Comparison of ENCODE assay signal across 1 cellular context in the genomic region with DNA sequence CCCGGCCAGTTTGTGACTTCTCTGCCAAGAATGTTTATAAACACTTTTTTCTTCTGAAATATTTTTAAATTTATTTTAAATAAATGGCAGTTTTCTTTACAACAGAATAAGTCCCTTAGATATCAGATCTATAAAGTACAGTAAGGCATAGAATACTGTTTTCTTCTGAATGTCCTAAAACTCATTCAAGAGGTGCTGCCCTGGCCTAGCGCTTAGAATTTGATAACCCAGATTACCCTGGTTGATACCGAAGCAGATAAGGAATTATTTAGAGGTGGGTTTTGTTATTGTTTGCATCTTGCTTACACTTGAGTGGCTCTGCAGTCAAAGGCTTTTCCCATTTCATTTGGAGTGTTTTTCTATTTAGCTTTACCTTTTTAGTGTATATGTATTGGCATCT.
TF ChIP-seq lines count a peak whose summit lies in the region.

No MANE protein-coding gene starts in this region.

TF ChIP-seq in GM23338, 12 proteins besides CTCF, POLR2A, EP300 and RAD21 (continued from another document):
- TF ChIP-seq, protein P1, sequence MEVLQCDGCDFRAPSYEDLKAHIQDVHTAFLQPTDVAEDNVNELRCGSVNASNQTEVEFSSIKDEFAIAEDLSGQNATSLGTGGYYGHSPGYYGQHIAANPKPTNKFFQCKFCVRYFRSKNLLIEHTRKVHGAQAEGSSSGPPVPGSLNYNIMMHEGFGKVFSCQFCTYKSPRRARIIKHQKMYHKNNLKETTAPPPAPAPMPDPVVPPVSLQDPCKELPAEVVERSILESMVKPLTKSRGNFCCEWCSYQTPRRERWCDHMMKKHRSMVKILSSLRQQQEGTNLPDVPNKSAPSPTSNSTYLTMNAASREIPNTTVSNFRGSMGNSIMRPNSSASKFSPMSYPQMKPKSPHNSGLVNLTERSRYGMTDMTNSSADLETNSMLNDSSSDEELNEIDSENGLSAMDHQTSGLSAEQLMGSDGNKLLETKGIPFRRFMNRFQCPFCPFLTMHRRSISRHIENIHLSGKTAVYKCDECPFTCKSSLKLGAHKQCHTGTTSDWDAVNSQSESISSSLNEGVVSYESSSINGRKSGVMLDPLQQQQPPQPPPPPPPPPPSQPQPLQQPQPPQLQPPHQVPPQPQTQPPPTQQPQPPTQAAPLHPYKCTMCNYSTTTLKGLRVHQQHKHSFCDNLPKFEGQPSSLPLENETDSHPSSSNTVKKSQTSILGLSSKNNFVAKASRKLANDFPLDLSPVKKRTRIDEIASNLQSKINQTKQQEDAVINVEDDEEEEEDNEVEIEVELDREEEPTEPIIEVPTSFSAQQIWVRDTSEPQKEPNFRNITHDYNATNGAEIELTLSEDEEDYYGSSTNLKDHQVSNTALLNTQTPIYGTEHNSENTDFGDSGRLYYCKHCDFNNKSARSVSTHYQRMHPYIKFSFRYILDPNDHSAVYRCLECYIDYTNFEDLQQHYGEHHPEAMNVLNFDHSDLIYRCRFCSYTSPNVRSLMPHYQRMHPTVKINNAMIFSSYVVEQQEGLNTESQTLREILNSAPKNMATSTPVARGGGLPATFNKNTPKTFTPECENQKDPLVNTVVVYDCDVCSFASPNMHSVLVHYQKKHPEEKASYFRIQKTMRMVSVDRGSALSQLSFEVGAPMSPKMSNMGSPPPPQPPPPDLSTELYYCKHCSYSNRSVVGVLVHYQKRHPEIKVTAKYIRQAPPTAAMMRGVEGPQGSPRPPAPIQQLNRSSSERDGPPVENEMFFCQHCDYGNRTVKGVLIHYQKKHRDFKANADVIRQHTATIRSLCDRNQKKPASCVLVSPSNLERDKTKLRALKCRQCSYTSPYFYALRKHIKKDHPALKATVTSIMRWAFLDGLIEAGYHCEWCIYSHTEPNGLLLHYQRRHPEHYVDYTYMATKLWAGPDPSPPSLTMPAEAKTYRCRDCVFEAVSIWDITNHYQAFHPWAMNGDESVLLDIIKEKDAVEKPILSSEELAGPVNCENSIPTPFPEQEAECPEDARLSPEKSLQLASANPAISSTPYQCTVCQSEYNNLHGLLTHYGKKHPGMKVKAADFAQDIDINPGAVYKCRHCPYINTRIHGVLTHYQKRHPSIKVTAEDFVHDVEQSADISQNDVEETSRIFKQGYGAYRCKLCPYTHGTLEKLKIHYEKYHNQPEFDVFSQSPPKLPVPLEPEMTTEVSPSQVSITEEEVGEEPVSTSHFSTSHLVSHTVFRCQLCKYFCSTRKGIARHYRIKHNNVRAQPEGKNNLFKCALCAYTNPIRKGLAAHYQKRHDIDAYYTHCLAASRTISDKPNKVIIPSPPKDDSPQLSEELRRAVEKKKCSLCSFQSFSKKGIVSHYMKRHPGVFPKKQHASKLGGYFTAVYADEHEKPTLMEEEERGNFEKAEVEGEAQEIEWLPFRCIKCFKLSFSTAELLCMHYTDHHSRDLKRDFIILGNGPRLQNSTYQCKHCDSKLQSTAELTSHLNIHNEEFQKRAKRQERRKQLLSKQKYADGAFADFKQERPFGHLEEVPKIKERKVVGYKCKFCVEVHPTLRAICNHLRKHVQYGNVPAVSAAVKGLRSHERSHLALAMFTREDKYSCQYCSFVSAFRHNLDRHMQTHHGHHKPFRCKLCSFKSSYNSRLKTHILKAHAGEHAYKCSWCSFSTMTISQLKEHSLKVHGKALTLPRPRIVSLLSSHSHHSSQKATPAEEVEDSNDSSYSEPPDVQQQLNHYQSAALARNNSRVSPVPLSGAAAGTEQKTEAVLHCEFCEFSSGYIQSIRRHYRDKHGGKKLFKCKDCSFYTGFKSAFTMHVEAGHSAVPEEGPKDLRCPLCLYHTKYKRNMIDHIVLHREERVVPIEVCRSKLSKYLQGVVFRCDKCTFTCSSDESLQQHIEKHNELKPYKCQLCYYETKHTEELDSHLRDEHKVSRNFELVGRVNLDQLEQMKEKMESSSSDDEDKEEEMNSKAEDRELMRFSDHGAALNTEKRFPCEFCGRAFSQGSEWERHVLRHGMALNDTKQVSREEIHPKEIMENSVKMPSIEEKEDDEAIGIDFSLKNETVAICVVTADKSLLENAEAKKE (CRISPR knock-in tag; IDR thresholded peaks at IDR 0.05): no peak
- TF ChIP-seq STAT1 (IDR thresholded peaks at IDR 0.05; ENCODE audit: unreplicated experiment): no peak
- TF ChIP-seq CREB1 (CRISPR knock-in tag; IDR thresholded peaks at IDR 0.05; ENCODE audit: low read depth): no peak
- no peak for TF ChIP-seq EZH2phosphoT487 (IDR thresholded peaks at IDR 0.05; ENCODE audit: unreplicated experiment)
- no peak for TF ChIP-seq POLR2AphosphoS5 (IDR thresholded peaks at IDR 0.05; ENCODE audit: low read depth)
- TF ChIP-seq, protein P2, sequence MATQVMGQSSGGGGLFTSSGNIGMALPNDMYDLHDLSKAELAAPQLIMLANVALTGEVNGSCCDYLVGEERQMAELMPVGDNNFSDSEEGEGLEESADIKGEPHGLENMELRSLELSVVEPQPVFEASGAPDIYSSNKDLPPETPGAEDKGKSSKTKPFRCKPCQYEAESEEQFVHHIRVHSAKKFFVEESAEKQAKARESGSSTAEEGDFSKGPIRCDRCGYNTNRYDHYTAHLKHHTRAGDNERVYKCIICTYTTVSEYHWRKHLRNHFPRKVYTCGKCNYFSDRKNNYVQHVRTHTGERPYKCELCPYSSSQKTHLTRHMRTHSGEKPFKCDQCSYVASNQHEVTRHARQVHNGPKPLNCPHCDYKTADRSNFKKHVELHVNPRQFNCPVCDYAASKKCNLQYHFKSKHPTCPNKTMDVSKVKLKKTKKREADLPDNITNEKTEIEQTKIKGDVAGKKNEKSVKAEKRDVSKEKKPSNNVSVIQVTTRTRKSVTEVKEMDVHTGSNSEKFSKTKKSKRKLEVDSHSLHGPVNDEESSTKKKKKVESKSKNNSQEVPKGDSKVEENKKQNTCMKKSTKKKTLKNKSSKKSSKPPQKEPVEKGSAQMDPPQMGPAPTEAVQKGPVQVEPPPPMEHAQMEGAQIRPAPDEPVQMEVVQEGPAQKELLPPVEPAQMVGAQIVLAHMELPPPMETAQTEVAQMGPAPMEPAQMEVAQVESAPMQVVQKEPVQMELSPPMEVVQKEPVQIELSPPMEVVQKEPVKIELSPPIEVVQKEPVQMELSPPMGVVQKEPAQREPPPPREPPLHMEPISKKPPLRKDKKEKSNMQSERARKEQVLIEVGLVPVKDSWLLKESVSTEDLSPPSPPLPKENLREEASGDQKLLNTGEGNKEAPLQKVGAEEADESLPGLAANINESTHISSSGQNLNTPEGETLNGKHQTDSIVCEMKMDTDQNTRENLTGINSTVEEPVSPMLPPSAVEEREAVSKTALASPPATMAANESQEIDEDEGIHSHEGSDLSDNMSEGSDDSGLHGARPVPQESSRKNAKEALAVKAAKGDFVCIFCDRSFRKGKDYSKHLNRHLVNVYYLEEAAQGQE (IDR thresholded peaks at IDR 0.05; ENCODE audit: unreplicated experiment): no peak
- TF ChIP-seq, protein P3, sequence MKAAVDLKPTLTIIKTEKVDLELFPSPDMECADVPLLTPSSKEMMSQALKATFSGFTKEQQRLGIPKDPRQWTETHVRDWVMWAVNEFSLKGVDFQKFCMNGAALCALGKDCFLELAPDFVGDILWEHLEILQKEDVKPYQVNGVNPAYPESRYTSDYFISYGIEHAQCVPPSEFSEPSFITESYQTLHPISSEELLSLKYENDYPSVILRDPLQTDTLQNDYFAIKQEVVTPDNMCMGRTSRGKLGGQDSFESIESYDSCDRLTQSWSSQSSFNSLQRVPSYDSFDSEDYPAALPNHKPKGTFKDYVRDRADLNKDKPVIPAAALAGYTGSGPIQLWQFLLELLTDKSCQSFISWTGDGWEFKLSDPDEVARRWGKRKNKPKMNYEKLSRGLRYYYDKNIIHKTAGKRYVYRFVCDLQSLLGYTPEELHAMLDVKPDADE (IDR thresholded peaks at IDR 0.05): no peak
- no peak for TF ChIP-seq EZH2 (IDR thresholded peaks at IDR 0.05; ENCODE audit: low read depth, unreplicated experiment)
- no peak for TF ChIP-seq JUNB (IDR thresholded peaks at IDR 0.05; ENCODE audit: unreplicated experiment)
- TF ChIP-seq NANOG (IDR thresholded peaks at IDR 0.05; ENCODE audit: borderline replicate concordance): no peak
